26 cellular contexts compared by ENCODE assay signal in the genomic region with DNA sequence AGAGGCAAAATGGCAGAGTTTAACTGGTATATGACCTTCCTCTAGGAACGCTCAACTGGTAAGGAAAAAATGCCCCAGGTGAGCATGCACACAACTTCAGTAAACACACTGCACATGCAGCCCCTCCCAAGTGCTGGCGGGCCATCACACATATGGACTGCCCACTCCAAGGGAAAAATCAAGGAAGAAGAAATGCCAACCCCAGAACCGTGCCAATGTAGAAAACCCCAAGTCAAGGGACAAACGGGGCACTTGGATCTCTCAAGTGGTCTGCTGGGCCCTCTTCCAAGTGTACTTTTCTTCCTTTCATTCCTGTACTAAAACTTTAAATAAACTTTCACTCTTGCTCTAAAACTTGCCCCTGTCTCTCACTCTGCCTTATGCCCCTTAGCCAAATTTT.
"Had no signal": no experiment of that assay in that cellular context is flagged by ENCODE, and none has a peak within 500 bp of the region (broad histone marks: within the 10 kb centered on the region; RNA-seq: fewer than 3 reads in every experiment).

No MANE protein-coding gene starts in this region.

- H3K27ac ChIP-seq: coronary artery, dorsolateral prefrontal cortex, esophagus muscularis mucosa, foreskin keratinocyte, gastroesophageal sphincter, heart left ventricle, hepatocyte had no signal

- H3K4me1 Mint-ChIP-seq: immature natural killer cell had no signal

- H3K79me2 ChIP-seq: hepatocyte had no signal

- DNase-seq: dermis blood vessel endothelial cell; dorsolateral prefrontal cortex; effector CD4-positive, alpha-beta T cell; effector memory CD4-positive, alpha-beta T cell; foreskin keratinocyte; heart left ventricle; hypothalamus; immature natural killer cell; islet precursor cell; kidney; kidney glomerular epithelial cell; left colon; left ventricle myocardium superior; mammary epithelial cell; mesendoderm; midbrain had no signal

- H3K27ac Mint-ChIP-seq: immature natural killer cell, memory B cell had no signal

- H3K4me1 ChIP-seq: esophagus muscularis mucosa, foreskin keratinocyte, gastroesophageal sphincter, heart left ventricle had no signal

- H3K4me3 Mint-ChIP-seq: immature natural killer cell, memory B cell had no signal

- H3K4me3 ChIP-seq: coronary artery, dorsolateral prefrontal cortex, esophagus muscularis mucosa, gastroesophageal sphincter, heart left ventricle, hepatocyte, lung had no signal

- ATAC-seq: foreskin keratinocyte, gastroesophageal sphincter, heart left ventricle, left colon, left lobe of liver, left ventricle myocardium superior had no signal

- H3K36me3 ChIP-seq: esophagus muscularis mucosa, gastroesophageal sphincter, heart left ventricle had no signal

- H3K36me3 Mint-ChIP-seq: immature natural killer cell had no signal

- H2AFZ ChIP-seq: hepatocyte had no signal

- H3K27me3 ChIP-seq: dorsolateral prefrontal cortex, esophagus muscularis mucosa, gastroesophageal sphincter, heart left ventricle, hepatocyte had no signal

- FAIRE-seq: colon, endothelial cell of umbilical vein, frontal cortex, kidney had no signal

- H3K4me2 ChIP-seq: hepatocyte had no signal
